12 cellular contexts compared by ENCODE assay signal in genomic region chrX:129524250-129524850, GRCh38. TPM values are rescaled to one million over a fixed set of nuclear protein-coding genes. Genes with fewer than 3 reads are reported as not detected.
A peak's percentile ranks its signal among the peaks of the same experiment; 100 is the strongest.
DNase-seq lines count a peak whose midpoint lies in the region; ATAC-seq and TF ChIP-seq lines count a peak whose summit lies in the region.
"Had no signal": no experiment of that assay in that cellular context is flagged by ENCODE, and none has a peak within 500 bp of the region (broad histone marks: within the 10 kb centered on the region; RNA-seq: fewer than 3 reads in every experiment).

No MANE protein-coding gene starts in this region.

- H3K4me3 Mint-ChIP-seq in activated naive CD4-positive, alpha-beta T cell treated with anti-CD3 and anti-CD28 coated beads for 36 hours = peak overlapping the region; percentile 65
- no peak overlapping the region for H3K4me3 Mint-ChIP-seq in activated naive CD4-positive, alpha-beta T cell treated with anti-CD3 and anti-CD28 coated beads, Interleukin-2, amount 10 ng/mL, durations not matched to agents 7 days and 5 days
- peak overlapping the region; percentile 87 for H3K4me3 Mint-ChIP-seq in osteocyte (ENCODE audit: unreplicated experiment)

- H3K36me3 ChIP-seq in Panc1 (ENCODE audit: control insufficient read depth, insufficient read depth, low read length) = no peaks in the 10 kb centered on the region
- H3K36me3 ChIP-seq in esophagus muscularis mucosa = no peaks in the 10 kb centered on the region

- no TSS peak for BruUV-seq in Panc1 (replicated peaks; lab: Mats Ljungman, UMichigan)

- in situ Hi-C loops in Panc1 (cut with HindIII; ENCODE audit: low pct_unique_long_range_greater_than_20kb, low sequenced_read_pairs) = no loop called here

- H3K36me3 Mint-ChIP-seq in activated naive CD4-positive, alpha-beta T cell treated with anti-CD3 and anti-CD28 coated beads for 36 hours (ENCODE audit: low read depth) = no peaks in the 10 kb centered on the region
- H3K36me3 Mint-ChIP-seq in activated naive CD4-positive, alpha-beta T cell treated with anti-CD3 and anti-CD28 coated beads, Interleukin-2, amount 10 ng/mL, durations not matched to agents 7 days and 5 days = no peaks in the 10 kb centered on the region
- H3K36me3 Mint-ChIP-seq in osteocyte (ENCODE audit: unreplicated experiment) = no peaks in the 10 kb centered on the region
- H3K36me3 Mint-ChIP-seq: activated naive CD4-positive, alpha-beta T cell treated with anti-CD3 and anti-CD28 coated beads, Interleukin-2, amount 50 U/mL, for 72 hours had no signal

- no peak for TF ChIP-seq CTCF in Panc1 (IDR thresholded peaks at IDR 0.05)
- no peak for TF ChIP-seq CTCF in esophagus muscularis mucosa (IDR thresholded peaks at IDR 0.05)
- no peak for TF ChIP-seq CTCF in osteocyte (IDR thresholded peaks at IDR 0.05)

- H3K9me3 Mint-ChIP-seq in activated naive CD4-positive, alpha-beta T cell treated with anti-CD3 and anti-CD28 coated beads for 36 hours = no peaks in the 10 kb centered on the region
- H3K9me3 Mint-ChIP-seq in activated naive CD4-positive, alpha-beta T cell treated with anti-CD3 and anti-CD28 coated beads, Interleukin-2, amount 10 ng/mL, durations not matched to agents 7 days and 5 days = no peaks in the 10 kb centered on the region
- no peaks in the 10 kb centered on the region for H3K9me3 Mint-ChIP-seq in osteocyte (ENCODE audit: unreplicated experiment)

- POLR2A ChIA-PET in Panc1 (lab: Charles Lee) = no interaction called here

- no peaks in the 10 kb centered on the region for H3K27me3 ChIP-seq in Panc1 (ENCODE audit: control insufficient read depth, insufficient read depth, low read length)
- H3K27me3 ChIP-seq in esophagus muscularis mucosa = no peaks in the 10 kb centered on the region

- H3K4me1 ChIP-seq in Panc1 (ENCODE audit: control insufficient read depth, insufficient read depth, low read length) (peaks cover 14% of the 10 kb centered on the region), esophagus muscularis mucosa (peaks cover 1 to 20% (median 3%) of the 10 kb centered on the region in 4 donors)

- H3K4me3 ChIP-seq in Panc1 (ENCODE audit: low read depth in 2 of 2, low read length in 2 of 2) = peak overlapping the region; percentile 83 to 97; a peak in 2 of 4 replicates
- no peak overlapping the region for H3K4me3 ChIP-seq in esophagus muscularis mucosa

- intact Hi-C loops in activated naive CD4-positive, alpha-beta T cell treated with anti-CD3 and anti-CD28 coated beads for 36 hours (cut with micrococcal nuclease) = no loop called here
- intact Hi-C loops in Panc1 (cut with micrococcal nuclease; ENCODE audit: unreplicated experiment) (no loop called here), esophagus muscularis mucosa (cut with DNase I) (no loop called here)

- no peaks in the 10 kb centered on the region for H3K27me3 Mint-ChIP-seq in activated naive CD4-positive, alpha-beta T cell treated with anti-CD3 and anti-CD28 coated beads for 36 hours (ENCODE audit: low read depth)
- H3K27me3 Mint-ChIP-seq in activated naive CD4-positive, alpha-beta T cell treated with anti-CD3 and anti-CD28 coated beads, Interleukin-2, amount 10 ng/mL, durations not matched to agents 7 days and 5 days = peaks cover 25% of the 10 kb centered on the region
- H3K27me3 Mint-ChIP-seq in osteocyte (ENCODE audit: unreplicated experiment) = no peaks in the 10 kb centered on the region

- peaks cover 3% of the 10 kb centered on the region for H3K4me1 Mint-ChIP-seq in activated naive CD4-positive, alpha-beta T cell treated with anti-CD3 and anti-CD28 coated beads for 36 hours (ENCODE audit: low read depth)
- peaks cover 7% of the 10 kb centered on the region for H3K4me1 Mint-ChIP-seq in activated naive CD4-positive, alpha-beta T cell treated with anti-CD3 and anti-CD28 coated beads, Interleukin-2, amount 10 ng/mL, durations not matched to agents 7 days and 5 days
- peaks cover 28% of the 10 kb centered on the region for H3K4me1 Mint-ChIP-seq in osteocyte (ENCODE audit: unreplicated experiment)

- H3K9me3 ChIP-seq in Panc1 (ENCODE audit: control insufficient read depth, insufficient read depth, low read depth, low read length) (no peaks in the 10 kb centered on the region), esophagus muscularis mucosa (no peaks in the 10 kb centered on the region)

- no peak for TF ChIP-seq EP300 in esophagus muscularis mucosa (IDR thresholded peaks at IDR 0.05)

- DNase-seq in activated naive CD4-positive, alpha-beta T cell treated with anti-CD3 and anti-CD28 coated beads for 36 hours = no peak
- DNase-seq in activated naive CD4-positive, alpha-beta T cell treated with anti-CD3 and anti-CD28 coated beads, Interleukin-2, amount 10 ng/mL, durations not matched to agents 7 days and 5 days = no peak
- DNase-seq in Panc1 (ENCODE audit: low read depth, low spot score) (no peak), esophagus muscularis mucosa (ENCODE audit: extremely low spot score) (no peak), osteocyte (ENCODE audit: extremely low spot score, unreplicated experiment) (no peak), NCI-H748 treated with DMSO at 0.1 percent for 48 hours (lab: John Stamatoyannopoulos, UW) (no peak), NCI-H2171 treated with DMSO at 0.1 percent for 48 hours (lab: John Stamatoyannopoulos, UW) (no peak), activated gamma-delta T cell (lab: John Stamatoyannopoulos, UW) (no peak)
- DNase-seq: activated CD4-positive, alpha-beta T cell treated with anti-CD3 and anti-CD28 coated beads for 4 hours; cortex of kidney; stimulated activated CD4-positive, alpha-beta T cell treated with anti-CD3 and anti-CD28 coated beads, Interleukin-2, amount 100 ng/mL, for 24 hours had no signal

- no peak overlapping the region for H3K27ac ChIP-seq in Panc1 (ENCODE audit: low read length)
- H3K27ac ChIP-seq in esophagus muscularis mucosa (replicated peaks in 1 of 4) = peak overlapping the region in 3 of 4 donors; percentile 94 to 96 (median 94)

- no peak for TF ChIP-seq POLR2A in esophagus muscularis mucosa (IDR thresholded peaks at IDR 0.05; ENCODE audit: low read depth)

- no peak for ATAC-seq in Panc1
- ATAC-seq: activated naive CD4-positive, alpha-beta T cell treated with anti-CD3 and anti-CD28 coated beads, Interleukin-2, amount 50 U/mL, for 72 hours had no signal

- H3K27ac Mint-ChIP-seq in activated naive CD4-positive, alpha-beta T cell treated with anti-CD3 and anti-CD28 coated beads for 36 hours = no peak overlapping the region
- no peak overlapping the region for H3K27ac Mint-ChIP-seq in activated naive CD4-positive, alpha-beta T cell treated with anti-CD3 and anti-CD28 coated beads, Interleukin-2, amount 10 ng/mL, durations not matched to agents 7 days and 5 days
- H3K27ac Mint-ChIP-seq in osteocyte (ENCODE audit: unreplicated experiment) = peak overlapping the region; percentile 88
- H3K27ac Mint-ChIP-seq: activated naive CD4-positive, alpha-beta T cell treated with anti-CD3 and anti-CD28 coated beads, Interleukin-2, amount 50 U/mL, for 72 hours had no signal

- CTCF ChIA-PET in activated naive CD4-positive, alpha-beta T cell treated with anti-CD3 and anti-CD28 coated beads for 36 hours (lab: Charles Lee) = no interaction called here
- CTCF ChIA-PET in activated naive CD4-positive, alpha-beta T cell treated with anti-CD3 and anti-CD28 coated beads, Interleukin-2, amount 10 ng/mL, durations not matched to agents 7 days and 5 days (lab: Charles Lee) = no interaction called here
- CTCF ChIA-PET in Panc1 (lab: Charles Lee) = no interaction called here

- WGBS in esophagus muscularis mucosa = 70% methylated on average over 3 of the region's 3 CpGs

RNA-seq across cellular contexts. Expression of gene SMARCA1, which starts 1.1 kb away (rescaled TPM):
- total RNA-seq in activated naive CD4-positive, alpha-beta T cell treated with anti-CD3 and anti-CD28 coated beads for 36 hours = under 1 TPM; 0.36 to 0.44 TPM
- 130 TPM for total RNA-seq in Panc1 (2021; ENCODE audit: unreplicated experiment)
- polyA plus RNA-seq in Panc1 (2012; ENCODE audit: insufficient read length) = 75.1 TPM
- 10 to 100 TPM; 52.2 to 60.6 (median 55.7) TPM for total RNA-seq in esophagus muscularis mucosa
- total RNA-seq in osteocyte = 118 and 121 TPM in 2 replicates

RNA-seq across cellular contexts. Expression of gene OCRL, which starts 15.7 kb away (rescaled TPM):
- 1 to 10 TPM; 3.6 to 3.9 TPM for total RNA-seq in activated naive CD4-positive, alpha-beta T cell treated with anti-CD3 and anti-CD28 coated beads for 36 hours
- total RNA-seq in Panc1 (2021; ENCODE audit: unreplicated experiment) (53.7 TPM), esophagus muscularis mucosa (10 to 100 TPM; 41.1 to 62.3 (median 59.8) TPM), osteocyte (49.8 and 52.8 TPM in 2 replicates)
- polyA plus RNA-seq in Panc1 (2012; ENCODE audit: insufficient read length) = 29.4 TPM

Comparison
In these comparisons a context has a peak if more than half of its experiments do, and no peak if none do; other contexts are left out.
1. H3K4me3 ChIP-seq: peak in Panc1 (2 of 2); none in esophagus muscularis mucosa (0 of 4).
2. RNA of gene SMARCA1, which starts 1.1 kb away (total RNA-seq): 130 TPM in Panc1 (single experiment), 118 to 121 TPM in osteocyte and 52.2 to 60.6 TPM in esophagus muscularis mucosa; 0.36 to 0.44 TPM in activated naive CD4-positive, alpha-beta T cell treated with anti-CD3 and anti-CD28 coated beads for 36 hours; every median in the first group is over 10 times any median in the second.
3. RNA of gene OCRL, which starts 15.7 kb away (total RNA-seq): 41.1 to 62.3 TPM in esophagus muscularis mucosa, 53.7 TPM in Panc1 (single experiment) and 49.8 to 52.8 TPM in osteocyte; 3.6 to 3.9 TPM in activated naive CD4-positive, alpha-beta T cell treated with anti-CD3 and anti-CD28 coated beads for 36 hours; every median in the first group is over 4 times any median in the second.